In the genomic region with DNA sequence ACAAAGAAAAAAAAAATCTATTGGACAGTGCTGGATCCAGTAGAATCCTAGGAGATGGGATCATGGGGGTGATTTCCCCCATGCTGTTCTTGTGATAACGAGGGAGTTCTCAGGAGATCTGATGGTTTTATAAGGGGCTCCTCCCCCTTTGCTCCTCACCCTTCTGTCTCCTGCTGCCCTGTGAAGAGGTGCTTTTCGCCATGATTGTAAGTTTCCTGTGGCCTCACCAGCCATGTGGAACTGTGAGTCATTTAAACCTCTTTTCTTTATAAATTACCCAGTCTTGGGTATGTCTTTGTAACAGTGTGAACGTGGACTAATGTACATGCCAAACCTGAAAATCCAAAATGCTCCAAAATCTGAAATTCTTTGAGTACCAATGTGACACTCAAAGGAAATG, we compare ENCODE assay signal across 28 cellular contexts.
"Had no signal": no experiment of that assay in that cellular context is flagged by ENCODE, and none has a peak within 500 bp of the region (broad histone marks: within the 10 kb centered on the region; RNA-seq: fewer than 3 reads in every experiment).

No MANE protein-coding gene starts in this region.

- H3K4me1 ChIP-seq: breast epithelium had no signal

- FAIRE-seq: frontal cortex had no signal

- ATAC-seq: activated CD4-positive, CD25-positive, alpha-beta regulatory T cell treated with anti-CD3 and anti-CD28 coated beads, Interleukin-2, amount 50 U/mL, for 24 hours; activated CD8-positive, alpha-beta memory T cell treated with anti-CD3 and anti-CD28 coated beads, Interleukin-2, amount 10 ng/mL, durations not matched to agents 7 days and 5 days; activated CD8-positive, alpha-beta T cell treated with anti-CD3 and anti-CD28 coated beads, Interleukin-2, amount 10 ng/mL, durations not matched to agents 7 days and 5 days; esophagus mucosa; heart left ventricle had no signal

- H3K27me3 ChIP-seq: ascending aorta, breast epithelium, cardiac muscle cell, dorsolateral prefrontal cortex, heart left ventricle had no signal

- DNase-seq: activated B cell treated with CpG ODN at 0.5 μM for 24 hours; activated CD4-positive, alpha-beta memory T cell treated with anti-CD3 and anti-CD28 coated beads for 36 hours; activated CD4-positive, alpha-beta T cell treated with anti-CD3 and anti-CD28 coated beads for 48 hours; activated CD8-positive, alpha-beta memory T cell treated with anti-CD3 and anti-CD28 coated beads, Interleukin-2, amount 10 ng/mL, durations not matched to agents 7 days and 5 days; activated CD8-positive, alpha-beta memory T cell treated with anti-CD3 and anti-CD28 coated beads, Interleukin-2, amount 50 U/mL, for 4 hours; activated CD8-positive, alpha-beta T cell treated with anti-CD3 and anti-CD28 coated beads, Interleukin-2, amount 10 ng/mL, durations not matched to agents 7 days and 5 days; activated effector memory CD4-positive, alpha-beta T cell treated with anti-CD3 and anti-CD28 coated beads, Interleukin-2, amount 50 U/mL, for 16 hours; activated naive CD4-positive, alpha-beta T cell treated with anti-CD3 and anti-CD28 coated beads for 36 hours; activated naive CD8-positive, alpha-beta T cell treated with anti-CD3 and anti-CD28 coated beads, Interleukin-2, amount 10 ng/mL, durations not matched to agents 7 days and 5 days; activated T-cell treated with anti-CD3 and anti-CD28 coated beads, Interleukin-2, amount 50 U/mL, for 1 hour; activated T-cell treated with anti-CD3 and anti-CD28 coated beads, Interleukin-2, amount 50 U/mL, for 48 hours; central memory CD4-positive, alpha-beta T cell; cerebellar nuclear complex; dorsolateral prefrontal cortex; effector memory CD4-positive, alpha-beta T cell; endodermal cell; foreskin fibroblast; glutamatergic neuron; heart left ventricle; T1000 had no signal

- H3K27ac ChIP-seq: ascending aorta, breast epithelium, cardiac muscle cell, heart left ventricle, WERI-Rb-1 had no signal

- H3K4me3 ChIP-seq: ascending aorta, breast epithelium, cardiac muscle cell, coronary artery, dorsolateral prefrontal cortex, heart left ventricle had no signal

- H3K9me3 ChIP-seq: ascending aorta, breast epithelium, heart left ventricle had no signal

- H3K36me3 ChIP-seq: ascending aorta, breast epithelium had no signal
